In genomic region chr3:157442729-157443128, GRCh38 we compare ENCODE assay signal across 20 cellular contexts. TPM values are rescaled to one million over a fixed set of nuclear protein-coding genes. Genes with fewer than 3 reads are reported as not detected.
A peak's percentile ranks its signal among the peaks of the same experiment; 100 is the strongest.
DNase-seq lines count a peak whose midpoint lies in the region; ATAC-seq and TF ChIP-seq lines count a peak whose summit lies in the region.
"Had no signal": no experiment of that assay in that cellular context is flagged by ENCODE, and none has a peak within 500 bp of the region (broad histone marks: within the 10 kb centered on the region; RNA-seq: fewer than 3 reads in every experiment).

No MANE protein-coding gene starts in this region.

- H3K4me3 ChIP-seq in brain microvascular endothelial cell (ENCODE audit: low read depth, low read length) (no peak overlapping the region), left ventricle myocardium inferior (no peak overlapping the region), upper lobe of right lung (no peak overlapping the region)
- H3K4me3 ChIP-seq: coronary artery, esophagus muscularis mucosa, tibial nerve had no signal

- no peaks in the 10 kb centered on the region for H3K9me3 Mint-ChIP-seq in activated naive CD8-positive, alpha-beta T cell treated with anti-CD3 and anti-CD28 coated beads for 36 hours
- H3K9me3 Mint-ChIP-seq: activated CD8-positive, alpha-beta T cell treated with anti-CD3 and anti-CD28 coated beads for 36 hours; stimulated activated effector memory CD8-positive, alpha-beta T cell treated with anti-CD3 and anti-CD28 coated beads, Interleukin-12 subunit alpha, Interleukin-12 subunit beta, amount 100 ng/mL, for 72 hours had no signal

- H3K27me3 Mint-ChIP-seq in activated naive CD8-positive, alpha-beta T cell treated with anti-CD3 and anti-CD28 coated beads for 36 hours: peaks cover 20% of the 10 kb centered on the region

- DNase-seq in NCI-H1105 treated with DMSO at 0.1 percent for 48 hours (lab: John Stamatoyannopoulos, UW) (peak; percentile 12), NCI-H1105 (lab: John Stamatoyannopoulos, UW) (no peak), brain microvascular endothelial cell (peak; percentile 58), left ventricle myocardium inferior (no peak), upper lobe of right lung (no peak), medulla oblongata (ENCODE audit: extremely low spot score) (no peak), AG08396 (ENCODE audit: low spot score) (no peak)
- no peak for DNase-seq in activated naive CD8-positive, alpha-beta T cell treated with anti-CD3 and anti-CD28 coated beads for 36 hours
- DNase-seq: activated CD8-positive, alpha-beta T cell treated with anti-CD3 and anti-CD28 coated beads for 36 hours; amygdala; DMS79; NCI-H1930; NCI-H524 treated with DMSO at 0.1 percent for 48 hours; PC-3 had no signal

- peak; percentile 72 for ATAC-seq in upper lobe of right lung
- ATAC-seq: activated CD8-positive, alpha-beta T cell treated with anti-CD3 and anti-CD28 coated beads for 36 hours; PC-3; stimulated activated effector memory CD8-positive, alpha-beta T cell treated with anti-CD3 and anti-CD28 coated beads, Interleukin-12 subunit alpha, Interleukin-12 subunit beta, amount 100 ng/mL, for 72 hours had no signal

- no peaks in the 10 kb centered on the region for H3K36me3 Mint-ChIP-seq in activated naive CD8-positive, alpha-beta T cell treated with anti-CD3 and anti-CD28 coated beads for 36 hours
- H3K36me3 Mint-ChIP-seq: stimulated activated effector memory CD8-positive, alpha-beta T cell treated with anti-CD3 and anti-CD28 coated beads, Interleukin-12 subunit alpha, Interleukin-12 subunit beta, amount 100 ng/mL, for 72 hours had no signal

- intact Hi-C loops in left ventricle myocardium inferior (cut with micrococcal nuclease): no loop called here
- intact Hi-C loops in upper lobe of right lung (cut with DNase I): no loop called here

- no peaks in the 10 kb centered on the region for H3K27me3 ChIP-seq in brain microvascular endothelial cell (replicated peaks)
- H3K27me3 ChIP-seq in left ventricle myocardium inferior (ENCODE audit: low read depth): peaks cover 32% of the 10 kb centered on the region
- H3K27me3 ChIP-seq in upper lobe of right lung: no peaks in the 10 kb centered on the region
- H3K27me3 ChIP-seq: esophagus muscularis mucosa, tibial nerve had no signal

- TF ChIP-seq CTCF in brain microvascular endothelial cell (IDR thresholded peaks at IDR 0.05; ENCODE audit: low read depth, low read length, missing control alignments) (no peak), left ventricle myocardium inferior (IDR thresholded peaks at IDR 0.05; ENCODE audit: borderline replicate concordance) (no peak), upper lobe of right lung (IDR thresholded peaks at IDR 0.05) (no peak)

- H3K36me3 ChIP-seq in brain microvascular endothelial cell (replicated peaks): peaks cover 22% of the 10 kb centered on the region
- no peaks in the 10 kb centered on the region for H3K36me3 ChIP-seq in left ventricle myocardium inferior
- no peaks in the 10 kb centered on the region for H3K36me3 ChIP-seq in upper lobe of right lung
- H3K36me3 ChIP-seq: esophagus muscularis mucosa, tibial nerve had no signal

- peaks cover 2% of the 10 kb centered on the region for H3K4me1 Mint-ChIP-seq in activated naive CD8-positive, alpha-beta T cell treated with anti-CD3 and anti-CD28 coated beads for 36 hours
- H3K4me1 Mint-ChIP-seq: stimulated activated effector memory CD8-positive, alpha-beta T cell treated with anti-CD3 and anti-CD28 coated beads, Interleukin-12 subunit alpha, Interleukin-12 subunit beta, amount 100 ng/mL, for 72 hours had no signal

- no peak overlapping the region for H3K27ac Mint-ChIP-seq in activated naive CD8-positive, alpha-beta T cell treated with anti-CD3 and anti-CD28 coated beads for 36 hours
- H3K27ac Mint-ChIP-seq: activated CD8-positive, alpha-beta T cell treated with anti-CD3 and anti-CD28 coated beads for 36 hours; stimulated activated effector memory CD8-positive, alpha-beta T cell treated with anti-CD3 and anti-CD28 coated beads, Interleukin-12 subunit alpha, Interleukin-12 subunit beta, amount 100 ng/mL, for 72 hours had no signal

- no peaks in the 10 kb centered on the region for H3K9me3 ChIP-seq in left ventricle myocardium inferior (replicated peaks)
- H3K9me3 ChIP-seq in upper lobe of right lung: no peaks in the 10 kb centered on the region
- H3K9me3 ChIP-seq: esophagus muscularis mucosa, tibial nerve had no signal

- H3K27ac ChIP-seq in brain microvascular endothelial cell: peak overlapping the region; percentile 39
- H3K27ac ChIP-seq in left ventricle myocardium inferior (replicated peaks): peak overlapping the region; percentile 21
- H3K27ac ChIP-seq in upper lobe of right lung: no peak overlapping the region
- H3K27ac ChIP-seq: 22Rv1, coronary artery, esophagus muscularis mucosa, VCaP had no signal

- in situ Hi-C loops in brain microvascular endothelial cell (cut with HindIII; ENCODE audit: low pct_ligation_motif_present, low sequenced_read_pairs): no loop called here

- no peak overlapping the region for H3K4me3 Mint-ChIP-seq in activated naive CD8-positive, alpha-beta T cell treated with anti-CD3 and anti-CD28 coated beads for 36 hours
- H3K4me3 Mint-ChIP-seq: activated CD8-positive, alpha-beta T cell treated with anti-CD3 and anti-CD28 coated beads for 36 hours; stimulated activated effector memory CD8-positive, alpha-beta T cell treated with anti-CD3 and anti-CD28 coated beads, Interleukin-12 subunit alpha, Interleukin-12 subunit beta, amount 100 ng/mL, for 72 hours had no signal

- H3K4me1 ChIP-seq in left ventricle myocardium inferior (peaks cover 14% of the 10 kb centered on the region), upper lobe of right lung (peaks cover 15% of the 10 kb centered on the region)

RNA-seq across cellular contexts. Expression of gene PTX3, which starts 6.1 kb away (rescaled TPM):
- total RNA-seq in left ventricle myocardium inferior (0.52 TPM), upper lobe of right lung (7.2 TPM)
- total RNA-seq in activated naive CD8-positive, alpha-beta T cell treated with anti-CD3 and anti-CD28 coated beads for 36 hours: under 1 TPM in 1 of 2 experiments, not detected in 1; 0.25 TPM

Comparison
In these comparisons a context has a peak if more than half of its experiments do, and no peak if none do; other contexts are left out.
1. DNase-seq: peak in NCI-H1105 treated with DMSO at 0.1 percent for 48 hours (single experiment) and brain microvascular endothelial cell (single experiment); none in NCI-H1105 (single experiment), left ventricle myocardium inferior (single experiment), upper lobe of right lung (single experiment), activated naive CD8-positive, alpha-beta T cell treated with anti-CD3 and anti-CD28 coated beads for 36 hours (single experiment), medulla oblongata (single experiment) and AG08396 (single experiment).